21 cellular contexts compared by ENCODE assay signal in genomic region chr13:112774829-112775565, GRCh38.
"Had no signal": no experiment of that assay in that cellular context is flagged by ENCODE, and none has a peak within 500 bp of the region (broad histone marks: within the 10 kb centered on the region; RNA-seq: fewer than 3 reads in every experiment).

No MANE protein-coding gene starts in this region.

- H3K27me3 ChIP-seq: adrenal gland, ascending aorta, brain microvascular endothelial cell, SJSA1, thyroid gland had no signal

- H3K27ac ChIP-seq: adrenal gland, ascending aorta, brain microvascular endothelial cell, SJSA1, thyroid gland had no signal

- H3K4me1 Mint-ChIP-seq: activated CD8-positive, alpha-beta memory T cell treated with anti-CD3 and anti-CD28 coated beads, Interleukin-2, amount 10 ng/mL, durations not matched to agents 7 days and 5 days had no signal

- H3K4me3 Mint-ChIP-seq: activated CD8-positive, alpha-beta memory T cell treated with anti-CD3 and anti-CD28 coated beads, Interleukin-2, amount 10 ng/mL, durations not matched to agents 7 days and 5 days; activated CD8-positive, alpha-beta T cell treated with anti-CD3 and anti-CD28 coated beads for 36 hours; activated naive CD8-positive, alpha-beta T cell; naive thymus-derived CD4-positive, alpha-beta T cell; stimulated activated naive B cell treated with anti-CD40 and anti-IgM and Interleukin-4, amounts not matched to agents 10 μg/mL and 1 μg/mL and 100 μg/mL, for 72 hours had no signal

- H3K36me3 ChIP-seq: adrenal gland, ascending aorta, brain microvascular endothelial cell, SJSA1, thyroid gland had no signal

- DNase-seq: activated CD4-positive, alpha-beta T cell treated with anti-CD3 and anti-CD28 coated beads for 48 hours; activated CD8-positive, alpha-beta memory T cell treated with anti-CD3 and anti-CD28 coated beads, Interleukin-2, amount 10 ng/mL, durations not matched to agents 7 days and 5 days; activated CD8-positive, alpha-beta T cell treated with anti-CD3 and anti-CD28 coated beads for 36 hours; activated naive CD4-positive, alpha-beta T cell; activated T-cell treated with anti-CD3 and anti-CD28 coated beads for 4 hours; adrenal gland; brain microvascular endothelial cell; central memory CD4-positive, alpha-beta T cell; dermis blood vessel endothelial cell; effector CD8-positive, alpha-beta T cell; foreskin melanocyte; left cardiac atrium; naive thymus-derived CD4-positive, alpha-beta T cell; stimulated activated CD4-positive, alpha-beta T cell treated with anti-CD3 and anti-CD28 coated beads, Interleukin-2, amount 100 ng/mL, for 48 hours; stimulated activated CD8-positive, alpha-beta memory T cell treated with anti-CD3 and anti-CD28 coated beads, Interleukin-4, amount 100 ng/mL, for 48 hours; stimulated activated naive B cell treated with anti-CD40 and anti-IgM and Interleukin-4, amounts not matched to agents 10 μg/mL and 1 μg/mL and 100 μg/mL, for 72 hours; T-helper 9 cell; thyroid gland had no signal

- H3K27me3 Mint-ChIP-seq: activated CD8-positive, alpha-beta memory T cell treated with anti-CD3 and anti-CD28 coated beads, Interleukin-2, amount 10 ng/mL, durations not matched to agents 7 days and 5 days; activated CD8-positive, alpha-beta T cell treated with anti-CD3 and anti-CD28 coated beads for 36 hours; activated naive CD8-positive, alpha-beta T cell; naive thymus-derived CD4-positive, alpha-beta T cell; stimulated activated naive B cell treated with anti-CD40 and anti-IgM and Interleukin-4, amounts not matched to agents 10 μg/mL and 1 μg/mL and 100 μg/mL, for 72 hours had no signal

- H3K4me1 ChIP-seq: adrenal gland, ascending aorta, SJSA1 had no signal

- ATAC-seq: activated CD8-positive, alpha-beta memory T cell treated with anti-CD3 and anti-CD28 coated beads, Interleukin-2, amount 10 ng/mL, durations not matched to agents 7 days and 5 days; activated CD8-positive, alpha-beta T cell treated with anti-CD3 and anti-CD28 coated beads for 36 hours; left cardiac atrium; naive thymus-derived CD4-positive, alpha-beta T cell; stimulated activated naive B cell treated with anti-CD40 and anti-IgM and Interleukin-4, amounts not matched to agents 10 μg/mL and 1 μg/mL and 100 μg/mL, for 72 hours had no signal

- H3K9me3 ChIP-seq: adrenal gland, ascending aorta, SJSA1, thyroid gland had no signal

- H3K36me3 Mint-ChIP-seq: activated CD8-positive, alpha-beta memory T cell treated with anti-CD3 and anti-CD28 coated beads, Interleukin-2, amount 10 ng/mL, durations not matched to agents 7 days and 5 days; activated naive CD8-positive, alpha-beta T cell had no signal

- H3K9me3 Mint-ChIP-seq: activated CD8-positive, alpha-beta T cell treated with anti-CD3 and anti-CD28 coated beads for 36 hours; naive thymus-derived CD4-positive, alpha-beta T cell; stimulated activated naive B cell treated with anti-CD40 and anti-IgM and Interleukin-4, amounts not matched to agents 10 μg/mL and 1 μg/mL and 100 μg/mL, for 72 hours had no signal

- H3K27ac Mint-ChIP-seq: activated CD8-positive, alpha-beta memory T cell treated with anti-CD3 and anti-CD28 coated beads, Interleukin-2, amount 10 ng/mL, durations not matched to agents 7 days and 5 days; activated CD8-positive, alpha-beta T cell treated with anti-CD3 and anti-CD28 coated beads for 36 hours; activated naive CD8-positive, alpha-beta T cell; naive thymus-derived CD4-positive, alpha-beta T cell; stimulated activated naive B cell treated with anti-CD40 and anti-IgM and Interleukin-4, amounts not matched to agents 10 μg/mL and 1 μg/mL and 100 μg/mL, for 72 hours had no signal

- H3K4me3 ChIP-seq: adrenal gland, ascending aorta, SJSA1, thyroid gland had no signal
